In genomic region chr18:78984941-78985784, GRCh38 we compare ENCODE assay signal across 10 cellular contexts. TPM values are rescaled to one million over a fixed set of nuclear protein-coding genes. Genes with fewer than 3 reads are reported as not detected.
DNase-seq lines count a peak whose midpoint lies in the region; ATAC-seq and TF ChIP-seq lines count a peak whose summit lies in the region.
"Had no signal": no experiment of that assay in that cellular context is flagged by ENCODE, and none has a peak within 500 bp of the region (broad histone marks: within the 10 kb centered on the region; RNA-seq: fewer than 3 reads in every experiment).

No MANE protein-coding gene starts in this region.

- H3K27me3 ChIP-seq in CD8-positive, alpha-beta T cell (ENCODE audit: insufficient read depth, low read length), result peaks cover 13% of the 10 kb centered on the region

- no peaks in the 10 kb centered on the region for H3K4me1 ChIP-seq in CD8-positive, alpha-beta T cell (ENCODE audit: insufficient read depth, low read length)
- H3K4me1 ChIP-seq: parathyroid adenoma had no signal

- no peak overlapping the region for H3K4me3 Mint-ChIP-seq in stimulated activated effector memory CD8-positive, alpha-beta T cell treated with anti-CD3 and anti-CD28 coated beads, Interleukin-12 subunit alpha, Interleukin-12 subunit beta, amount 100 ng/mL, for 72 hours
- no peak overlapping the region for H3K4me3 Mint-ChIP-seq in CD8-positive, alpha-beta T cell
- H3K4me3 Mint-ChIP-seq: B cell had no signal

- DNase-seq in NOMO-1 treated with DMSO at 0.1 percent for 48 hours (lab: John Stamatoyannopoulos, UW; ENCODE audit: unreplicated experiment) (peak; percentile 11), NOMO-1 treated with dmso at 0.1 percent for 144 hours (lab: John Stamatoyannopoulos, UW; ENCODE audit: unreplicated experiment) (no peak), OCI-M1 (lab: John Stamatoyannopoulos, UW) (peak; percentile 45), fibroblast of the aortic adventitia (ENCODE audit: low read depth) (peak; percentile 3)
- peak in 1 of 2 donors; percentile 53 for DNase-seq in stimulated activated effector memory CD8-positive, alpha-beta T cell treated with anti-CD3 and anti-CD28 coated beads, Interleukin-12 subunit alpha, Interleukin-12 subunit beta, amount 100 ng/mL, for 72 hours (ENCODE audit: low spot score in 2 of 2)
- DNase-seq in CD8-positive, alpha-beta T cell, result no peak

- CTCF ChIA-PET in CD8-positive, alpha-beta T cell (lab: Charles Lee), result no interaction called here

- H3K36me3 ChIP-seq in CD8-positive, alpha-beta T cell (ENCODE audit: insufficient read depth, low read length), result no peaks in the 10 kb centered on the region

- H3K4me3 ChIP-seq in fibroblast of the aortic adventitia (ENCODE audit: low read depth, low read length), result no peak overlapping the region
- H3K4me3 ChIP-seq in CD8-positive, alpha-beta T cell (ENCODE audit: low read depth, low read length), result no peak overlapping the region

- no peak overlapping the region for H3K27ac Mint-ChIP-seq in stimulated activated effector memory CD8-positive, alpha-beta T cell treated with anti-CD3 and anti-CD28 coated beads, Interleukin-12 subunit alpha, Interleukin-12 subunit beta, amount 100 ng/mL, for 72 hours
- no peak overlapping the region for H3K27ac Mint-ChIP-seq in CD8-positive, alpha-beta T cell
- H3K27ac Mint-ChIP-seq: B cell had no signal

- no peaks in the 10 kb centered on the region for H3K36me3 Mint-ChIP-seq in stimulated activated effector memory CD8-positive, alpha-beta T cell treated with anti-CD3 and anti-CD28 coated beads, Interleukin-12 subunit alpha, Interleukin-12 subunit beta, amount 100 ng/mL, for 72 hours
- H3K36me3 Mint-ChIP-seq in CD8-positive, alpha-beta T cell, result no peaks in the 10 kb centered on the region

- intact Hi-C loops in CD8-positive, alpha-beta T cell (cut with DNase I, micrococcal nuclease), result loop anchor here (5.0 to 10.0 kb wide), 2 partner anchors 260 to 262 kb away; no protein-coding TSS in a partner anchor

- H3K9me3 ChIP-seq in CD8-positive, alpha-beta T cell (ENCODE audit: low read length), result no peaks in the 10 kb centered on the region

- H3K27ac ChIP-seq in CD8-positive, alpha-beta T cell (ENCODE audit: low read depth, low read length), result no peak overlapping the region
- H3K27ac ChIP-seq: parathyroid adenoma had no signal

- TF ChIP-seq CTCF in fibroblast of the aortic adventitia (IDR thresholded peaks at IDR 0.05; ENCODE audit: insufficient read depth, low read length), result peak; percentile 11
- TF ChIP-seq CTCF in CD8-positive, alpha-beta T cell (IDR thresholded peaks at IDR 0.05), result no peak

- POLR2A ChIA-PET in CD8-positive, alpha-beta T cell (lab: Charles Lee), result no interaction called here

- H3K4me1 Mint-ChIP-seq in stimulated activated effector memory CD8-positive, alpha-beta T cell treated with anti-CD3 and anti-CD28 coated beads, Interleukin-12 subunit alpha, Interleukin-12 subunit beta, amount 100 ng/mL, for 72 hours, result peaks cover 7% of the 10 kb centered on the region
- peaks cover 14% of the 10 kb centered on the region for H3K4me1 Mint-ChIP-seq in CD8-positive, alpha-beta T cell (ENCODE audit: low read depth)

- no peaks in the 10 kb centered on the region for H3K9me3 Mint-ChIP-seq in stimulated activated effector memory CD8-positive, alpha-beta T cell treated with anti-CD3 and anti-CD28 coated beads, Interleukin-12 subunit alpha, Interleukin-12 subunit beta, amount 100 ng/mL, for 72 hours
- H3K9me3 Mint-ChIP-seq in CD8-positive, alpha-beta T cell, result no peaks in the 10 kb centered on the region

- ATAC-seq in HG03354 (IDR thresholded peaks at IDR 0.05; ENCODE audit: poor library complexity, severe bottlenecking, unreplicated experiment) (peak; percentile 63), HG03045 (IDR thresholded peaks at IDR 0.05; ENCODE audit: unreplicated experiment) (no peak)
- peak; percentile 78 for ATAC-seq in stimulated activated effector memory CD8-positive, alpha-beta T cell treated with anti-CD3 and anti-CD28 coated beads, Interleukin-12 subunit alpha, Interleukin-12 subunit beta, amount 100 ng/mL, for 72 hours
- ATAC-seq in CD8-positive, alpha-beta T cell, result no peak

- H3K27me3 Mint-ChIP-seq in CD8-positive, alpha-beta T cell (ENCODE audit: low read depth), result peaks cover 67% of the 10 kb centered on the region

RNA-seq across cellular contexts. Expression of gene SALL3, which starts 5.5 kb away (rescaled TPM):
- total RNA-seq in fibroblast of the aortic adventitia (ENCODE audit: low replicate concordance), result not detected in 2 replicates
- not detected for total RNA-seq in CD8-positive, alpha-beta T cell
- total RNA-seq: B cell had no signal

Comparison
In these comparisons a context has a peak if more than half of its experiments do, and no peak if none do; other contexts are left out.
1. DNase-seq: peak in NOMO-1 treated with DMSO at 0.1 percent for 48 hours (single experiment), OCI-M1 (single experiment) and fibroblast of the aortic adventitia (single experiment); none in NOMO-1 treated with dmso at 0.1 percent for 144 hours (single experiment) and CD8-positive, alpha-beta T cell (0 of 7).
2. ATAC-seq: peak in HG03354 (single experiment) and stimulated activated effector memory CD8-positive, alpha-beta T cell treated with anti-CD3 and anti-CD28 coated beads, Interleukin-12 subunit alpha, Interleukin-12 subunit beta, amount 100 ng/mL, for 72 hours (single experiment); none in CD8-positive, alpha-beta T cell (single experiment) and HG03045 (single experiment).